ENCODE assay signal across 16 cellular contexts in genomic region chr20:40511478-40511877, GRCh38.
DNase-seq lines count a peak whose midpoint lies in the region; ATAC-seq and TF ChIP-seq lines count a peak whose summit lies in the region.
"Had no signal": no experiment of that assay in that cellular context is flagged by ENCODE, and none has a peak within 500 bp of the region (broad histone marks: within the 10 kb centered on the region; RNA-seq: fewer than 3 reads in every experiment).

No MANE protein-coding gene starts in this region.

- POLR2A ChIA-PET in RWPE1 (lab: Yijun Ruan, JAX; ENCODE audit: low non-redundant PET): no interaction called here

- H3K4me3 ChIP-seq in fibroblast of lung (replicated peaks in 1 of 4; ENCODE audit: control extremely low read depth in 1 of 4, insufficient read depth in 1 of 4, low read depth in 3 of 4, low read length in 4 of 4) (no peak overlapping the region), psoas muscle (no peak overlapping the region)

- ATAC-seq in psoas muscle (peak in 3 of 4 donors; percentile 63 to 76 (median 64)), HG02970 (IDR thresholded peaks at IDR 0.05; ENCODE audit: low FRiP score, unreplicated experiment) (no peak), GM18870 (IDR thresholded peaks at IDR 0.05; ENCODE audit: unreplicated experiment) (no peak), GM21723 (IDR thresholded peaks at IDR 0.05; ENCODE audit: unreplicated experiment) (no peak)
- ATAC-seq: stimulated activated memory B cell treated with anti-CD40 and anti-IgM and Interleukin-4, amounts not matched to agents 10 μg/mL and 1 μg/mL and 100 μg/mL, for 72 hours had no signal

- TF ChIP-seq CTCF in RWPE1 (conservative IDR thresholded peaks at IDR 0.05; ENCODE audit: low read depth) (no peak), fibroblast of lung (conservative IDR thresholded peaks at IDR 0.05 in 1 of 2, IDR thresholded peaks at IDR 0.05 in 1 of 2; ENCODE audit: low read depth in 1 of 2, low read length in 2 of 2) (no peak), psoas muscle (IDR thresholded peaks at IDR 0.05) (no peak)

- 16 to 32% (median 18%) methylated on average over 3 of the region's 3 CpGs for WGBS in psoas muscle, 3 donors

- H3K9ac ChIP-seq in fibroblast of lung (ENCODE audit: insufficient read depth, low read length): no peak overlapping the region

- H2AFZ ChIP-seq in fibroblast of lung (ENCODE audit: low read length): no peak overlapping the region

- intact Hi-C loops in psoas muscle (cut with DNase I): no loop called here

- H3K27ac ChIP-seq in RWPE1 (peak overlapping the region; percentile 90), fibroblast of lung (ENCODE audit: insufficient read depth, low read length) (no peak overlapping the region), psoas muscle (no peak overlapping the region)
- H3K27ac ChIP-seq: C4-2B had no signal

- H3K36me3 ChIP-seq in fibroblast of lung (ENCODE audit: control insufficient read depth, insufficient read depth, low read length): no peaks in the 10 kb centered on the region
- no peaks in the 10 kb centered on the region for H3K36me3 ChIP-seq in psoas muscle (ENCODE audit: insufficient read depth in 1 of 2, low read depth in 1 of 2)

- no peaks in the 10 kb centered on the region for H4K20me1 ChIP-seq in fibroblast of lung (ENCODE audit: control insufficient read depth, extremely low read depth, insufficient read depth, low read length)

- H3K4me2 ChIP-seq in fibroblast of lung (ENCODE audit: extremely low read depth, insufficient read depth, low read length): no peak overlapping the region

- no peaks in the 10 kb centered on the region for H3K79me2 ChIP-seq in fibroblast of lung (ENCODE audit: control insufficient read depth, insufficient read depth, low read length)

- H3K9me3 ChIP-seq in fibroblast of lung (ENCODE audit: control insufficient read depth, insufficient read depth, low read depth, low read length) (no peaks in the 10 kb centered on the region), psoas muscle (no peaks in the 10 kb centered on the region)

- peak; percentile 28 for DNase-seq in EH (ENCODE audit: low read depth)
- DNase-seq in RWPE1 (ENCODE audit: low spot score): peak; percentile 23
- DNase-seq in fibroblast of lung (ENCODE audit: low read depth in 2 of 2): peak; percentile 66 to 73
- peak; percentile 57 to 61 for DNase-seq in psoas muscle
- no peak for DNase-seq in activated effector memory CD4-positive, alpha-beta T cell treated with anti-CD3 and anti-CD28 coated beads, Interleukin-2, amount 50 U/mL, for 16 hours
- DNase-seq: activated naive CD8-positive, alpha-beta T cell treated with anti-CD3 and anti-CD28 coated beads, Interleukin-2, amount 10 ng/mL, durations not matched to agents 7 days and 5 days; activated T-cell treated with anti-CD3 and anti-CD28 coated beads for 4 hours; DND-41; NCI-H2107; stimulated activated CD4-positive, alpha-beta T cell treated with anti-CD3 and anti-CD28 coated beads, Interleukin-4, amount 100 ng/mL, for 24 hours; SW 1271 had no signal

- H3K27me3 ChIP-seq in fibroblast of lung (ENCODE audit: control insufficient read depth, insufficient read depth, low read length) (no peaks in the 10 kb centered on the region), psoas muscle (ENCODE audit: insufficient read depth in 3 of 3, low read length in 2 of 3) (no peaks in the 10 kb centered on the region)

- CTCF ChIA-PET in RWPE1 (lab: Yijun Ruan, JAX): no interaction called here

- H3K4me1 ChIP-seq in fibroblast of lung (ENCODE audit: control insufficient read depth, extremely low read depth, insufficient read depth, low read length) (no peaks in the 10 kb centered on the region), psoas muscle (no peaks in the 10 kb centered on the region)

Comparison
In these comparisons a context has a peak if more than half of its experiments do, and no peak if none do; other contexts are left out.
1. ATAC-seq: peak in psoas muscle (3 of 4); none in HG02970 (single experiment), GM18870 (single experiment) and GM21723 (single experiment).